ENCODE assay signal across 10 cellular contexts in the genomic region with DNA sequence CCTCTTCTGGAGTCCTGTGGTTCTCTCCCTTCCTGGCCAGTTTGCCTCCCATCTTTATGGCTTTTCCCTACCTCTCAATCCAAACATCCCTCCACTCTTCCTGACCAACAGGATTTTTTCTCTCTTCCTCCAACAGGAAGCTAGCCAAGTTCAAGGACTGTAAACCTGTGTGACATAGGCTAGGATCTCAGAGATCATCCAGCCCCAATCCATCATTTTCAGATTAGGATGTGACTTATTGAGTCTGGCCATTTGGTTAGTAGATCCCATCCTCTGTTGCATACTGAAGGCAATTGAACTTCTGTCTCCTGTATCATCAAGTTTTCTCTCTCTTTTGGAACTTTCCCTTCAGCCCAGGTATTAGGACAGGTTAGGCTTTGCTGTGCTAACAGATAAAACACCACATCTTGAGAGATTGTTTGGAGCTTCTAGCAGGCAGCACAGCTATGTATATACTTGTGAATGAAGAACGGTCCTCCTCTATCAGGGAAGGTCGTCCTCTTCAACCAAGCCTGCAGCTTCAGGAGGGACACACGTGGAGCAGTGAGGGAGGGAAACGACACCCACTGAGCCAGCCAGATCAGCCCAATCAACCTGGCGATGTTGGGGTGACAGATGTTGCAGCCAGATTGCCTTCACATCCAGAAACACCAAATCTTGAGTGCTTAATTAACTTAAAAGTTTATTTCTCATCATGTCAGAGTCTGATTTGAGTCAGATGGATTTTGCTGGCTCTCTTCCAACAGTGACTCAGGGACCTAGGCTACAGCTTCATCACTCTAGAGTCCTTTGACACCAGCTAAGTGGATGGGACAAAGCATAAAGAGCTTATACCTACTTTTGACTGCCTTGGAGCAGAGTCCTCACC.
DNase-seq lines count a peak whose midpoint lies in the region; ATAC-seq, FAIRE-seq and TF ChIP-seq lines count a peak whose summit lies in the region.
"Had no signal": no experiment of that assay in that cellular context is flagged by ENCODE, and none has a peak within 500 bp of the region (broad histone marks: within the 10 kb centered on the region; RNA-seq: fewer than 3 reads in every experiment).

No MANE protein-coding gene starts in this region.

- no peaks in the 10 kb centered on the region for H3K79me2 ChIP-seq in K562 (ENCODE audit: control insufficient read depth, insufficient read depth, low read length)
- H3K79me2 ChIP-seq in Karpas-422 (ENCODE audit: low read length) = no peaks in the 10 kb centered on the region

- H3K4me2 ChIP-seq in K562 (ENCODE audit: insufficient read depth, low read length) (no peak overlapping the region), Karpas-422 (ENCODE audit: low read depth, low read length, poor library complexity, severe bottlenecking) (no peak overlapping the region)
- H3K4me2 ChIP-seq: BLaER1 had no signal

- H3K9me3 Mint-ChIP-seq in activated CD8-positive, alpha-beta memory T cell treated with anti-CD3 and anti-CD28 coated beads, Interleukin-2, amount 10 ng/mL, durations not matched to agents 7 days and 5 days (ENCODE audit: low read depth) = no peaks in the 10 kb centered on the region
- H3K9me3 Mint-ChIP-seq in stimulated activated effector memory CD8-positive, alpha-beta T cell treated with anti-CD3 and anti-CD28 coated beads, Interleukin-12 subunit alpha, Interleukin-12 subunit beta, amount 100 ng/mL, for 72 hours = no peaks in the 10 kb centered on the region

- ATAC-seq in activated CD8-positive, alpha-beta memory T cell treated with anti-CD3 and anti-CD28 coated beads, Interleukin-2, amount 10 ng/mL, durations not matched to agents 7 days and 5 days = peak; percentile 56
- ATAC-seq in K562 = no peak
- peak; percentile 83 for ATAC-seq in stimulated activated effector memory CD8-positive, alpha-beta T cell treated with anti-CD3 and anti-CD28 coated beads, Interleukin-12 subunit alpha, Interleukin-12 subunit beta, amount 100 ng/mL, for 72 hours
- ATAC-seq in GM21367 (IDR thresholded peaks at IDR 0.05; ENCODE audit: unreplicated experiment) = no peak

- BruUV-seq in K562 (replicated peaks; lab: Mats Ljungman, UMichigan) = no TSS peak

- no peaks in the 10 kb centered on the region for H3K9me2 ChIP-seq in Karpas-422 (replicated peaks; ENCODE audit: insufficient read depth, low read length)

- peak; percentile 47 for DNase-seq in activated CD8-positive, alpha-beta memory T cell treated with anti-CD3 and anti-CD28 coated beads, Interleukin-2, amount 10 ng/mL, durations not matched to agents 7 days and 5 days
- no peak for DNase-seq in activated CD8-positive, alpha-beta memory T cell treated with anti-CD3 and anti-CD28 coated beads for 24 hours
- DNase-seq in NCI-H345 (lab: John Stamatoyannopoulos, UW) (peak; percentile 66), K562 (ENCODE audit: extremely low read depth in 1 of 4, low spot score in 3 of 4) (peak in 2 of 4 experiments; percentile 13 to 52), Karpas-422 (no peak), putamen (ENCODE audit: low spot score) (no peak)
- peak; percentile 22 to 64 for DNase-seq in stimulated activated effector memory CD8-positive, alpha-beta T cell treated with anti-CD3 and anti-CD28 coated beads, Interleukin-12 subunit alpha, Interleukin-12 subunit beta, amount 100 ng/mL, for 72 hours (ENCODE audit: low spot score in 2 of 2)
- DNase-seq: kidney glomerular epithelial cell had no signal

- no peak overlapping the region for H3K27ac Mint-ChIP-seq in activated CD8-positive, alpha-beta memory T cell treated with anti-CD3 and anti-CD28 coated beads, Interleukin-2, amount 10 ng/mL, durations not matched to agents 7 days and 5 days
- no peak overlapping the region for H3K27ac Mint-ChIP-seq in stimulated activated effector memory CD8-positive, alpha-beta T cell treated with anti-CD3 and anti-CD28 coated beads, Interleukin-12 subunit alpha, Interleukin-12 subunit beta, amount 100 ng/mL, for 72 hours

- H3K4me3 ChIP-seq in K562 (no peak overlapping the region), Karpas-422 (ENCODE audit: low read length) (no peak overlapping the region)
- H3K4me3 ChIP-seq: BLaER1 had no signal

- CTCF ChIA-PET in activated CD8-positive, alpha-beta memory T cell treated with anti-CD3 and anti-CD28 coated beads, Interleukin-2, amount 10 ng/mL, durations not matched to agents 7 days and 5 days (lab: Charles Lee) = no interaction called here
- CTCF ChIA-PET in K562 (lab: Yijun Ruan, JAX; ENCODE audit: low intra/inter-chr PET ratio) = no interaction called here

- H3K4me3 Mint-ChIP-seq in activated CD8-positive, alpha-beta memory T cell treated with anti-CD3 and anti-CD28 coated beads, Interleukin-2, amount 10 ng/mL, durations not matched to agents 7 days and 5 days = no peak overlapping the region
- no peak overlapping the region for H3K4me3 Mint-ChIP-seq in stimulated activated effector memory CD8-positive, alpha-beta T cell treated with anti-CD3 and anti-CD28 coated beads, Interleukin-12 subunit alpha, Interleukin-12 subunit beta, amount 100 ng/mL, for 72 hours

- WGBS in K562 (ENCODE audit: insufficient coverage, low coverage, missing lambda C conversion rate) = 4% methylated on average over 5 of the region's 5 CpGs

- no peak overlapping the region for H3K27ac ChIP-seq in K562 (ENCODE audit: extremely low read depth, low read depth, low read length)
- H3K27ac ChIP-seq in Karpas-422 (ENCODE audit: low read length) = no peak overlapping the region
- H3K27ac ChIP-seq: BLaER1 had no signal

- no peaks in the 10 kb centered on the region for H3K9me1 ChIP-seq in K562 (ENCODE audit: control insufficient read depth, insufficient read depth, low read length)

- no peak for TF ChIP-seq EP300 in K562 (IDR thresholded peaks at IDR 0.05; ENCODE audit: low read length)

- H3K4me1 Mint-ChIP-seq in activated CD8-positive, alpha-beta memory T cell treated with anti-CD3 and anti-CD28 coated beads, Interleukin-2, amount 10 ng/mL, durations not matched to agents 7 days and 5 days = peaks cover 6% of the 10 kb centered on the region
- peaks cover 15% of the 10 kb centered on the region for H3K4me1 Mint-ChIP-seq in stimulated activated effector memory CD8-positive, alpha-beta T cell treated with anti-CD3 and anti-CD28 coated beads, Interleukin-12 subunit alpha, Interleukin-12 subunit beta, amount 100 ng/mL, for 72 hours

- POLR2A ChIA-PET in K562 (lab: Yijun Ruan, JAX) = no interaction called here

- H3K27me3 ChIP-seq in K562 (ENCODE audit: control insufficient read depth in 2 of 2, insufficient read depth in 2 of 2, low read length in 2 of 2) = no peaks in the 10 kb centered on the region
- no peaks in the 10 kb centered on the region for H3K27me3 ChIP-seq in Karpas-422 (ENCODE audit: low read length)
- H3K27me3 ChIP-seq: BLaER1 had no signal

- no peaks in the 10 kb centered on the region for H3K9me3 ChIP-seq in K562 (replicated peaks; ENCODE audit: control insufficient read depth, insufficient read depth, low read depth, low read length)
- no peaks in the 10 kb centered on the region for H3K9me3 ChIP-seq in Karpas-422 (ENCODE audit: low read length)
- H3K9me3 ChIP-seq: BLaER1 had no signal

- intact Hi-C loops in K562 (cut with micrococcal nuclease) = no loop called here

- no peak for FAIRE-seq in K562 (lab: Jason Lieb, UNC)

- TF ChIP-seq CTCF in K562 (IDR thresholded peaks at IDR 0.05 in 2 of 3, conservative IDR thresholded peaks at IDR 0.05 in 1 of 3; ENCODE audit: insufficient read depth in 2 of 3, low read depth in 1 of 3, low read length in 3 of 3) = no peak

- no peak overlapping the region for H3K9ac ChIP-seq in K562 (ENCODE audit: insufficient read depth in 1 of 2, low read depth in 2 of 2, low read length in 2 of 2)
- no peak overlapping the region for H3K9ac ChIP-seq in Karpas-422 (ENCODE audit: low read length)
- H3K9ac ChIP-seq: BLaER1 had no signal

- in situ Hi-C loops in K562 (cut with MboI) = no loop called here

- H2AFZ ChIP-seq in K562 (ENCODE audit: low read depth, low read length) (no peak overlapping the region), Karpas-422 (ENCODE audit: low read length) (no peak overlapping the region)

- H4K20me1 ChIP-seq in K562 (replicated peaks; ENCODE audit: control insufficient read depth, insufficient read depth, low read length) (no peaks in the 10 kb centered on the region), Karpas-422 (ENCODE audit: insufficient read depth, low read depth, low read length) (no peaks in the 10 kb centered on the region)

- no peaks in the 10 kb centered on the region for H3K4me1 ChIP-seq in K562 (replicated peaks in 1 of 2; ENCODE audit: control insufficient read depth in 2 of 2, insufficient read depth in 2 of 2, low read length in 2 of 2)
- H3K4me1 ChIP-seq in Karpas-422 (ENCODE audit: low read length) = no peaks in the 10 kb centered on the region
- H3K4me1 ChIP-seq: BLaER1 had no signal

- peaks cover 18% of the 10 kb centered on the region for H3K36me3 Mint-ChIP-seq in activated CD8-positive, alpha-beta memory T cell treated with anti-CD3 and anti-CD28 coated beads, Interleukin-2, amount 10 ng/mL, durations not matched to agents 7 days and 5 days
- H3K36me3 Mint-ChIP-seq in stimulated activated effector memory CD8-positive, alpha-beta T cell treated with anti-CD3 and anti-CD28 coated beads, Interleukin-12 subunit alpha, Interleukin-12 subunit beta, amount 100 ng/mL, for 72 hours = peaks cover 49% of the 10 kb centered on the region

- TF ChIP-seq RAD21 in K562 (CRISPR knock-in tag; conservative IDR thresholded peaks at IDR 0.05 in 1 of 2, IDR thresholded peaks at IDR 0.05 in 1 of 2) = no peak

- no peaks in the 10 kb centered on the region for H3K27me3 Mint-ChIP-seq in activated CD8-positive, alpha-beta memory T cell treated with anti-CD3 and anti-CD28 coated beads, Interleukin-2, amount 10 ng/mL, durations not matched to agents 7 days and 5 days

- TF ChIP-seq POLR2A in K562 (conservative IDR thresholded peaks at IDR 0.05) = no peak

- H3K36me3 ChIP-seq in K562 (ENCODE audit: control insufficient read depth, insufficient read depth, low read length) (no peaks in the 10 kb centered on the region), Karpas-422 (ENCODE audit: insufficient read depth, low read length) (no peaks in the 10 kb centered on the region)

Comparison
In these comparisons a context has a peak if more than half of its experiments do, and no peak if none do; other contexts are left out.
1. DNase-seq: peak in activated CD8-positive, alpha-beta memory T cell treated with anti-CD3 and anti-CD28 coated beads, Interleukin-2, amount 10 ng/mL, durations not matched to agents 7 days and 5 days (single experiment), NCI-H345 (single experiment) and stimulated activated effector memory CD8-positive, alpha-beta T cell treated with anti-CD3 and anti-CD28 coated beads, Interleukin-12 subunit alpha, Interleukin-12 subunit beta, amount 100 ng/mL, for 72 hours (2 of 2); none in activated CD8-positive, alpha-beta memory T cell treated with anti-CD3 and anti-CD28 coated beads for 24 hours (single experiment), Karpas-422 (single experiment) and putamen (single experiment).
2. ATAC-seq: peak in activated CD8-positive, alpha-beta memory T cell treated with anti-CD3 and anti-CD28 coated beads, Interleukin-2, amount 10 ng/mL, durations not matched to agents 7 days and 5 days (single experiment) and stimulated activated effector memory CD8-positive, alpha-beta T cell treated with anti-CD3 and anti-CD28 coated beads, Interleukin-12 subunit alpha, Interleukin-12 subunit beta, amount 100 ng/mL, for 72 hours (single experiment); none in K562 (single experiment) and GM21367 (single experiment).